ENCODE assay signal across 9 cellular contexts in the genomic region with DNA sequence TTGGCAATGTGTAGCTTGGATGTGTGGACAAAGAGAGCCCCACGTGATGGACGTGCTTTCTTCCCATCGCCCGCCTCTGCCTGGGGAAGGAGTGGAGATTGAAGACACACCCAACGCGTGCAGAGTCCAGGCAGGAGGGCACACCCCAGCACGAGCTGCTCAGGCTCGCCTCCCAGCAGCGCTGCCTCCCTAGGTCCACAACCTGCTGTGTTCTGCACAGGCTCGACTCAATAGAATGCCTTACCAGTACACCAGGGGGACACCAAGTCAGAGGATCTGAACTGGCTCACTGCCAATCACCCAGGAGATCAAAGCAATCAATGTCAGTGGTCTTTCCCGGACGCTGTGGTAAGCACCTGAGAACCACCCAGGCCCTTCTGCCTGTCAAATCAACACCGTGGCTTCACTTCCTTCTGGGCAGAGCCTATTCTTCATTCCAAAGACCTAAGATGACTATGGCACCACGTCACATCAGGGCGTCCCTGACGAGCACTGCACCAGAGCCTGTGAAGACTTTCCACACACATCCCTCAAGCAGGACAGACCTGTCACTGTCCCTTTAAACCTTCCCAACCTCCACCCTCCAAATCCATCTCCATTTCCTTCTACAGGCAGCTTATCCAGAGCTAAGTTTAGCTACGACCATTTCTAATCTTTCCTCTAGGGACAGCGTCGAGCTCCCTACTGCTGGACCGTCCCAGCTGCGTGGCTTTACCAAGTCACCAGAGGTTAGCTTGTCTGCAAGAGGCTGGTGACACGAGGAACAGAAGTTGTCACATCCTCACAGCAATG.
DNase-seq lines count a peak whose midpoint lies in the region; ATAC-seq and TF ChIP-seq lines count a peak whose summit lies in the region.
"Had no signal": no experiment of that assay in that cellular context is flagged by ENCODE, and none has a peak within 500 bp of the region (broad histone marks: within the 10 kb centered on the region; RNA-seq: fewer than 3 reads in every experiment).

No MANE protein-coding gene starts in this region.

- peaks cover 35% of the 10 kb centered on the region for H3K4me1 ChIP-seq in A673 (ENCODE audit: insufficient read depth, low read length, poor library complexity, severe bottlenecking)

- peak overlapping the region; percentile 63 for H3K27ac Mint-ChIP-seq in MCF 10A (ENCODE audit: low read depth, unreplicated experiment)
- H3K27ac Mint-ChIP-seq in stimulated activated naive B cell treated with anti-CD40 and anti-IgM and Interleukin-4, amounts not matched to agents 10 μg/mL and 1 μg/mL and 100 μg/mL, for 72 hours, result peak overlapping the region; percentile 42

- no peak overlapping the region for H3K4me3 Mint-ChIP-seq in MCF 10A (ENCODE audit: unreplicated experiment)
- H3K4me3 Mint-ChIP-seq in stimulated activated naive B cell treated with anti-CD40 and anti-IgM and Interleukin-4, amounts not matched to agents 10 μg/mL and 1 μg/mL and 100 μg/mL, for 72 hours, result peak overlapping the region; percentile 0 to 42

- peaks cover 9% of the 10 kb centered on the region for H3K36me3 Mint-ChIP-seq in MCF 10A (ENCODE audit: insufficient read depth, unreplicated experiment)
- H3K36me3 Mint-ChIP-seq in stimulated activated naive B cell treated with anti-CD40 and anti-IgM and Interleukin-4, amounts not matched to agents 10 μg/mL and 1 μg/mL and 100 μg/mL, for 72 hours, result peaks cover 52 to 76% of the 10 kb centered on the region in 2 donors

- POLR2A ChIA-PET in A673 (lab: Charles Lee; ENCODE audit: low non-redundant PET) (no interaction called here), MCF 10A (lab: Yijun Ruan, JAX) (interaction anchor here (0.7 to 5.1 kb wide), 3 partner anchors 27 to 61 kb away, joined by 3 to 74 read pairs (median 4); no protein-coding TSS in a partner anchor)

- no TSS peak for BruUV-seq in A673 (replicated peaks; lab: Mats Ljungman, UMichigan)
- no TSS peak for BruUV-seq in MCF 10A (replicated peaks; lab: Mats Ljungman, UMichigan)

- no peaks in the 10 kb centered on the region for H3K9me3 ChIP-seq in A673 (ENCODE audit: low read depth, low read length, poor library complexity, severe bottlenecking)

- H3K27ac ChIP-seq in A673 (ENCODE audit: low read depth, low read length, poor library complexity, severe bottlenecking), result peak overlapping the region; percentile 41
- H3K27ac ChIP-seq: epithelial cell of prostate had no signal

- intact Hi-C loops in A673 (cut with micrococcal nuclease; ENCODE audit: unreplicated experiment) (no loop called here), MCF 10A (cut with micrococcal nuclease) (no loop called here)

- H3K4me3 ChIP-seq in A673 (ENCODE audit: low read depth, low read length, poor library complexity, severe bottlenecking) (no peak overlapping the region), GM12864 (ENCODE audit: low read depth, low read length) (no peak overlapping the region), kidney epithelial cell (ENCODE audit: low read depth, low read length) (no peak overlapping the region)

- H3K27me3 Mint-ChIP-seq in MCF 10A (ENCODE audit: insufficient read depth, unreplicated experiment), result no peaks in the 10 kb centered on the region
- H3K27me3 Mint-ChIP-seq in stimulated activated naive B cell treated with anti-CD40 and anti-IgM and Interleukin-4, amounts not matched to agents 10 μg/mL and 1 μg/mL and 100 μg/mL, for 72 hours, result no peaks in the 10 kb centered on the region

- H3K27me3 ChIP-seq in A673 (replicated peaks; ENCODE audit: insufficient read depth, low read depth, low read length, poor library complexity) (no peaks in the 10 kb centered on the region), kidney epithelial cell (ENCODE audit: control insufficient read depth, insufficient read depth, low read length) (no peaks in the 10 kb centered on the region)

- DNase-seq in A673 (ENCODE audit: low spot score), result peak; percentile 49
- no peak for DNase-seq in GM12864 (ENCODE audit: low read depth)
- peak; percentile 74 for DNase-seq in NCI-H345 treated with DMSO at 0.1 percent for 48 hours (lab: John Stamatoyannopoulos, UW; ENCODE audit: unreplicated experiment)
- peak; percentile 26 for DNase-seq in MCF 10A (ENCODE audit: unreplicated experiment)
- no peak for DNase-seq in kidney epithelial cell (ENCODE audit: low read depth)
- DNase-seq in stimulated activated naive B cell treated with anti-CD40 and anti-IgM and Interleukin-4, amounts not matched to agents 10 μg/mL and 1 μg/mL and 100 μg/mL, for 72 hours, result no peak
- DNase-seq in GM19238 (ENCODE audit: insufficient read length, low spot score), result no peak

- H3K36me3 ChIP-seq in A673 (ENCODE audit: insufficient read depth, low read length, poor library complexity, severe bottlenecking) (no peaks in the 10 kb centered on the region), kidney epithelial cell (ENCODE audit: control insufficient read depth, insufficient read depth, low read length) (no peaks in the 10 kb centered on the region)

- H3K9me3 Mint-ChIP-seq in MCF 10A (ENCODE audit: unreplicated experiment), result no peaks in the 10 kb centered on the region
- peaks cover 3 to 4% of the 10 kb centered on the region in 2 donors for H3K9me3 Mint-ChIP-seq in stimulated activated naive B cell treated with anti-CD40 and anti-IgM and Interleukin-4, amounts not matched to agents 10 μg/mL and 1 μg/mL and 100 μg/mL, for 72 hours

- ATAC-seq in stimulated activated naive B cell treated with anti-CD40 and anti-IgM and Interleukin-4, amounts not matched to agents 10 μg/mL and 1 μg/mL and 100 μg/mL, for 72 hours (replicated peaks), result no peak
- ATAC-seq in HG02981 (IDR thresholded peaks at IDR 0.05; ENCODE audit: unreplicated experiment), result no peak

- peaks cover 44% of the 10 kb centered on the region for H3K4me1 Mint-ChIP-seq in MCF 10A (ENCODE audit: insufficient read depth, unreplicated experiment)
- peaks cover 41 to 67% of the 10 kb centered on the region in 2 donors for H3K4me1 Mint-ChIP-seq in stimulated activated naive B cell treated with anti-CD40 and anti-IgM and Interleukin-4, amounts not matched to agents 10 μg/mL and 1 μg/mL and 100 μg/mL, for 72 hours

- CTCF ChIA-PET in A673 (lab: Charles Lee) (interaction anchor here (1.0 to 1.1 kb wide), 2 partner anchors 9 to 27 kb away, joined by 3 read pairs; no protein-coding TSS in a partner anchor), MCF 10A (lab: Yijun Ruan, JAX) (interaction anchor here (0.6 to 1.2 kb wide), 7 partner anchors 15 to 1625 kb away, joined by 3 read pairs; no protein-coding TSS in a partner anchor)

- TF ChIP-seq CTCF in A673 (conservative IDR thresholded peaks at IDR 0.05; ENCODE audit: low read depth, low read length), result peak; percentile 61
- TF ChIP-seq CTCF in GM12864 (IDR thresholded peaks at IDR 0.05; ENCODE audit: low read depth, low read length, missing control alignments), result peak; percentile 40
- peak; percentile 29 for TF ChIP-seq CTCF in MCF 10A (IDR thresholded peaks at IDR 0.05; ENCODE audit: unreplicated experiment)
- TF ChIP-seq CTCF in kidney epithelial cell (IDR thresholded peaks at IDR 0.05; ENCODE audit: insufficient read depth, low read length, poor library complexity, severe bottlenecking), result peak; percentile 46

Comparison
In these comparisons a context has a peak if more than half of its experiments do, and no peak if none do; other contexts are left out.
1. DNase-seq: peak in A673 (single experiment), NCI-H345 treated with DMSO at 0.1 percent for 48 hours (single experiment) and MCF 10A (single experiment); none in GM12864 (single experiment), kidney epithelial cell (single experiment), stimulated activated naive B cell treated with anti-CD40 and anti-IgM and Interleukin-4, amounts not matched to agents 10 μg/mL and 1 μg/mL and 100 μg/mL, for 72 hours (single experiment) and GM19238 (single experiment).
2. Peak in every context shown above with its lines, with median percentiles within 50 percentile points of each other: CTCF ChIP-seq.